In genomic region chr2:128278979-128279378, GRCh38 we compare ENCODE assay signal across 26 cellular contexts. TPM values are rescaled to one million over a fixed set of nuclear protein-coding genes. Genes with fewer than 3 reads are reported as not detected.
DNase-seq lines count a peak whose midpoint lies in the region; ATAC-seq and TF ChIP-seq lines count a peak whose summit lies in the region.
"Had no signal": no experiment of that assay in that cellular context is flagged by ENCODE, and none has a peak within 500 bp of the region (broad histone marks: within the 10 kb centered on the region; RNA-seq: fewer than 3 reads in every experiment).

No MANE protein-coding gene starts in this region.

- ATAC-seq in activated B cell treated with CpG ODN at 0.5 μM for 24 hours (ENCODE audit: low read depth) (no peak), lower lobe of right lung (no peak), HG03571 (IDR thresholded peaks at IDR 0.05; ENCODE audit: unreplicated experiment) (no peak), GM18868 (IDR thresholded peaks at IDR 0.05; ENCODE audit: unreplicated experiment) (no peak)
- ATAC-seq: activated T-helper 17 cell treated with anti-CD3 and anti-CD28 coated beads, Interleukin-2, amount 50 U/mL, for 72 hours; stimulated activated naive CD8-positive, alpha-beta T cell treated with anti-CD3 and anti-CD28 coated beads, Interleukin-15, Interleukin-2, amounts not matched to agents 100 U/mL and 50 U/mL, for 24 hours had no signal

- peak; percentile 59 for DNase-seq in activated effector memory CD4-positive, alpha-beta T cell treated with anti-CD3 and anti-CD28 coated beads, Interleukin-2, amount 50 U/mL, for 16 hours
- DNase-seq in activated effector memory CD4-positive, alpha-beta T cell treated with Interleukin-2 at 50 U/mL for 16 hours = no peak
- DNase-seq in activated B cell treated with CpG ODN at 0.5 μM for 24 hours (peak; percentile 4), lower lobe of right lung (peak; percentile 37), sigmoid colon (peak; percentile 24), KBM-7 (no peak)
- DNase-seq: activated CD4-positive, alpha-beta T cell treated with anti-CD3 and anti-CD28 coated beads, Interleukin-2, amount 50 U/mL, for 1 hour; AML-193; brain microvascular endothelial cell; DMS79; effector memory CD4-positive, alpha-beta T cell; foreskin melanocyte; GF-D8; GM23248; hippocampal formation; NCI-H1417; NCI-H2081 treated with DMSO at 0.1 percent for 48 hours; NCI-H446; stimulated activated naive CD8-positive, alpha-beta T cell treated with anti-CD3 and anti-CD28 coated beads, Interleukin-15, Interleukin-2, amounts not matched to agents 100 U/mL and 50 U/mL, for 24 hours had no signal

- no peak overlapping the region for H3K4me3 ChIP-seq in lower lobe of right lung
- H3K4me3 ChIP-seq in sigmoid colon = no peak overlapping the region
- H3K4me3 ChIP-seq: esophagus muscularis mucosa, GM23248, tibial artery had no signal

- no peak for TF ChIP-seq POLR2A in sigmoid colon (IDR thresholded peaks at IDR 0.05)

- in situ Hi-C loops in KBM-7 (cut with MboI; ENCODE audit: low pct_unique_long_range_greater_than_20kb, low sequenced_read_pairs) = no loop called here

- H3K36me3 Mint-ChIP-seq in activated B cell treated with CpG ODN at 0.5 μM for 24 hours (ENCODE audit: low read depth) = peaks cover 25% of the 10 kb centered on the region

- peaks cover 41% of the 10 kb centered on the region for H3K4me1 Mint-ChIP-seq in activated B cell treated with CpG ODN at 0.5 μM for 24 hours

- H3K4me3 Mint-ChIP-seq in activated B cell treated with CpG ODN at 0.5 μM for 24 hours = no peak overlapping the region
- H3K4me3 Mint-ChIP-seq: activated T-helper 17 cell treated with anti-CD3 and anti-CD28 coated beads, Interleukin-2, amount 50 U/mL, for 72 hours had no signal

- H3K9me3 Mint-ChIP-seq in activated B cell treated with CpG ODN at 0.5 μM for 24 hours = peaks cover 15% of the 10 kb centered on the region
- H3K9me3 Mint-ChIP-seq: activated T-helper 17 cell treated with anti-CD3 and anti-CD28 coated beads, Interleukin-2, amount 50 U/mL, for 72 hours had no signal

- H3K4me1 ChIP-seq in lower lobe of right lung (peaks cover 32% of the 10 kb centered on the region), sigmoid colon (peaks cover 0 to 40% (median 34%) of the 10 kb centered on the region in 4 donors)

- no peak overlapping the region for H3K27ac Mint-ChIP-seq in activated B cell treated with CpG ODN at 0.5 μM for 24 hours
- H3K27ac Mint-ChIP-seq: activated T-helper 17 cell treated with anti-CD3 and anti-CD28 coated beads, Interleukin-2, amount 50 U/mL, for 72 hours had no signal

- no peaks in the 10 kb centered on the region for H3K27me3 Mint-ChIP-seq in activated B cell treated with CpG ODN at 0.5 μM for 24 hours
- H3K27me3 Mint-ChIP-seq: activated T-helper 17 cell treated with anti-CD3 and anti-CD28 coated beads, Interleukin-2, amount 50 U/mL, for 72 hours had no signal

- H3K36me3 ChIP-seq in lower lobe of right lung (peaks cover 4% of the 10 kb centered on the region), sigmoid colon (peaks cover 0 to 24% (median 0%) of the 10 kb centered on the region in 4 donors)
- H3K36me3 ChIP-seq: neutrophil had no signal

- no peak for TF ChIP-seq EP300 in sigmoid colon (IDR thresholded peaks at IDR 0.05)

- POLR2A ChIA-PET in activated B cell treated with CpG ODN at 0.5 μM for 24 hours (lab: Charles Lee) = interaction anchor here (0.7 kb wide), 1 partner anchor 41 kb away, joined by 4 read pairs; no protein-coding TSS in a partner anchor

- H3K9me3 ChIP-seq in lower lobe of right lung (peaks cover 9% of the 10 kb centered on the region), sigmoid colon (peaks cover 0 to 3% (median 0%) of the 10 kb centered on the region in 4 donors)
- H3K9me3 ChIP-seq: neutrophil had no signal

- no peak for TF ChIP-seq CTCF in activated B cell treated with CpG ODN at 0.5 μM for 24 hours (IDR thresholded peaks at IDR 0.05)
- TF ChIP-seq CTCF in lower lobe of right lung (IDR thresholded peaks at IDR 0.05) = no peak
- TF ChIP-seq CTCF in sigmoid colon (IDR thresholded peaks at IDR 0.05) = no peak

- H3K27me3 ChIP-seq in lower lobe of right lung (ENCODE audit: low read depth) = no peaks in the 10 kb centered on the region
- no peaks in the 10 kb centered on the region for H3K27me3 ChIP-seq in sigmoid colon
- H3K27me3 ChIP-seq: brain microvascular endothelial cell, esophagus muscularis mucosa, tibial artery had no signal

- H3K27ac ChIP-seq in lower lobe of right lung (no peak overlapping the region), sigmoid colon (no peak overlapping the region)
- H3K27ac ChIP-seq: brain microvascular endothelial cell, esophagus muscularis mucosa, GM23248, neutrophil, tibial artery, VCaP had no signal

- intact Hi-C loops in activated B cell treated with CpG ODN at 0.5 μM for 24 hours (cut with micrococcal nuclease) (no loop called here), lower lobe of right lung (cut with DNase I) (no loop called here), sigmoid colon (cut with DNase I) (no loop called here)

- CTCF ChIA-PET in activated B cell treated with CpG ODN at 0.5 μM for 24 hours (lab: Charles Lee) = no interaction called here

- WGBS in sigmoid colon, 2 donors = 89 to 91% methylated on average over 7 of the region's 7 CpGs

RNA-seq across cellular contexts. Expression of gene HS6ST1, which starts 39.7 kb away (rescaled TPM):
- total RNA-seq in activated B cell treated with CpG ODN at 0.5 μM for 24 hours (14.1 and 16.9 TPM in 2 replicates), lower lobe of right lung (26.3 TPM), sigmoid colon (10 to 100 TPM; 13.2 to 27.4 (median 17.1) TPM)
- 10 to 100 TPM; 12.0 to 25.1 (median 12.7) TPM for polyA plus RNA-seq in sigmoid colon

Comparison
In these comparisons a context has a peak if more than half of its experiments do, and no peak if none do; other contexts are left out.
1. DNase-seq: peak in activated effector memory CD4-positive, alpha-beta T cell treated with anti-CD3 and anti-CD28 coated beads, Interleukin-2, amount 50 U/mL, for 16 hours (single experiment), activated B cell treated with CpG ODN at 0.5 μM for 24 hours (single experiment), lower lobe of right lung (single experiment) and sigmoid colon (single experiment); none in activated effector memory CD4-positive, alpha-beta T cell treated with Interleukin-2 at 50 U/mL for 16 hours (single experiment) and KBM-7 (single experiment).